In genomic region chr7:69256634-69257081, GRCh38 we compare ENCODE assay signal across 11 cellular contexts.
DNase-seq lines count a peak whose midpoint lies in the region; ATAC-seq and TF ChIP-seq lines count a peak whose summit lies in the region.
"Had no signal": no experiment of that assay in that cellular context is flagged by ENCODE, and none has a peak within 500 bp of the region (broad histone marks: within the 10 kb centered on the region; RNA-seq: fewer than 3 reads in every experiment).

No MANE protein-coding gene starts in this region.

- no peaks in the 10 kb centered on the region for H3K27me3 ChIP-seq in dorsolateral prefrontal cortex

- peaks cover 6% of the 10 kb centered on the region for H3K36me3 Mint-ChIP-seq in glutamatergic neuron (ENCODE audit: unreplicated experiment)
- H3K36me3 Mint-ChIP-seq in natural killer cell treated with Interleukin-12 subunit alpha and Interleukin-12 subunit beta and Interleukin-15 and Interleukin-18, amount 100 ng/mL, for 72 hours: no peaks in the 10 kb centered on the region
- H3K36me3 Mint-ChIP-seq: stimulated activated effector memory CD8-positive, alpha-beta T cell treated with anti-CD3 and anti-CD28 coated beads, Interleukin-12 subunit alpha, Interleukin-12 subunit beta, amount 100 ng/mL, for 72 hours had no signal

- intact Hi-C loops in dorsolateral prefrontal cortex (cut with DNase I): no loop called here

- H3K27ac ChIP-seq in dorsolateral prefrontal cortex: peak overlapping the region in 7 of 59 donors; percentile 6 to 46 (median 26)

- peak; percentile 87 for DNase-seq in AG20443 (ENCODE audit: low spot score)
- DNase-seq in NCI-H2171 treated with DMSO at 0.1 percent for 48 hours (lab: John Stamatoyannopoulos, UW): peak; percentile 84
- DNase-seq in dorsolateral prefrontal cortex: peak in 9 of 10 donors; percentile 35 to 81 (median 57)
- peak in 37 of 56 donors; percentile 1 to 65 (median 14) for DNase-seq in nucleus accumbens (lab: John Stamatoyannopoulos, UW)
- no peak for DNase-seq in putamen (ENCODE audit: low spot score)
- DNase-seq in foreskin melanocyte: no peak
- no peak for DNase-seq in glutamatergic neuron
- no peak for DNase-seq in natural killer cell treated with Interleukin-12 subunit alpha and Interleukin-12 subunit beta and Interleukin-15 and Interleukin-18, amount 100 ng/mL, for 72 hours (ENCODE audit: low spot score)
- DNase-seq: activated CD8-positive, alpha-beta T cell treated with anti-CD3 and anti-CD28 coated beads, Interleukin-2, amount 10 ng/mL, durations not matched to agents 7 days and 5 days; effector memory CD4-positive, alpha-beta T cell had no signal

- TF ChIP-seq CTCF in dorsolateral prefrontal cortex (IDR thresholded peaks at IDR 0.05 in 54 of 56, conservative IDR thresholded peaks at IDR 0.05 in 2 of 56; ENCODE audit: low read depth in 1 of 56, partially characterized antibody in 56 of 56): no peak
- no peak for TF ChIP-seq CTCF in glutamatergic neuron (IDR thresholded peaks at IDR 0.05; ENCODE audit: partially characterized antibody, unreplicated experiment)

- no peak overlapping the region for H3K4me3 Mint-ChIP-seq in glutamatergic neuron (ENCODE audit: unreplicated experiment)
- H3K4me3 Mint-ChIP-seq in natural killer cell treated with Interleukin-12 subunit alpha and Interleukin-12 subunit beta and Interleukin-15 and Interleukin-18, amount 100 ng/mL, for 72 hours: no peak overlapping the region
- H3K4me3 Mint-ChIP-seq: activated CD8-positive, alpha-beta T cell treated with anti-CD3 and anti-CD28 coated beads, Interleukin-2, amount 10 ng/mL, durations not matched to agents 7 days and 5 days; stimulated activated effector memory CD8-positive, alpha-beta T cell treated with anti-CD3 and anti-CD28 coated beads, Interleukin-12 subunit alpha, Interleukin-12 subunit beta, amount 100 ng/mL, for 72 hours had no signal

- H3K4me3 ChIP-seq in dorsolateral prefrontal cortex: peak overlapping the region in 2 of 59 donors; percentile 16 to 26

- peaks cover 2% of the 10 kb centered on the region for H3K4me1 Mint-ChIP-seq in glutamatergic neuron (ENCODE audit: low read depth, unreplicated experiment)
- no peaks in the 10 kb centered on the region for H3K4me1 Mint-ChIP-seq in natural killer cell treated with Interleukin-12 subunit alpha and Interleukin-12 subunit beta and Interleukin-15 and Interleukin-18, amount 100 ng/mL, for 72 hours (ENCODE audit: low read depth in 2 of 2)
- H3K4me1 Mint-ChIP-seq: stimulated activated effector memory CD8-positive, alpha-beta T cell treated with anti-CD3 and anti-CD28 coated beads, Interleukin-12 subunit alpha, Interleukin-12 subunit beta, amount 100 ng/mL, for 72 hours had no signal

- H3K27me3 Mint-ChIP-seq in glutamatergic neuron (ENCODE audit: unreplicated experiment): peaks cover 6% of the 10 kb centered on the region
- H3K27me3 Mint-ChIP-seq in natural killer cell treated with Interleukin-12 subunit alpha and Interleukin-12 subunit beta and Interleukin-15 and Interleukin-18, amount 100 ng/mL, for 72 hours: peaks cover 15 to 23% of the 10 kb centered on the region in 2 donors

- no peak overlapping the region for H3K27ac Mint-ChIP-seq in glutamatergic neuron (ENCODE audit: unreplicated experiment)
- no peak overlapping the region for H3K27ac Mint-ChIP-seq in natural killer cell treated with Interleukin-12 subunit alpha and Interleukin-12 subunit beta and Interleukin-15 and Interleukin-18, amount 100 ng/mL, for 72 hours
- H3K27ac Mint-ChIP-seq: activated CD8-positive, alpha-beta T cell treated with anti-CD3 and anti-CD28 coated beads, Interleukin-2, amount 10 ng/mL, durations not matched to agents 7 days and 5 days; stimulated activated effector memory CD8-positive, alpha-beta T cell treated with anti-CD3 and anti-CD28 coated beads, Interleukin-12 subunit alpha, Interleukin-12 subunit beta, amount 100 ng/mL, for 72 hours had no signal

- ATAC-seq in natural killer cell treated with Interleukin-12 subunit alpha and Interleukin-12 subunit beta and Interleukin-15 and Interleukin-18, amount 100 ng/mL, for 72 hours: no peak
- ATAC-seq: activated CD8-positive, alpha-beta T cell treated with anti-CD3 and anti-CD28 coated beads, Interleukin-2, amount 10 ng/mL, durations not matched to agents 7 days and 5 days; stimulated activated effector memory CD8-positive, alpha-beta T cell treated with anti-CD3 and anti-CD28 coated beads, Interleukin-12 subunit alpha, Interleukin-12 subunit beta, amount 100 ng/mL, for 72 hours had no signal

- peaks cover 2% of the 10 kb centered on the region for H3K9me3 Mint-ChIP-seq in glutamatergic neuron (ENCODE audit: unreplicated experiment)
- peaks cover 6% of the 10 kb centered on the region for H3K9me3 Mint-ChIP-seq in natural killer cell treated with Interleukin-12 subunit alpha and Interleukin-12 subunit beta and Interleukin-15 and Interleukin-18, amount 100 ng/mL, for 72 hours

Comparison
In these comparisons a context has a peak if more than half of its experiments do, and no peak if none do; other contexts are left out.
1. DNase-seq: peak in AG20443 (single experiment), NCI-H2171 treated with DMSO at 0.1 percent for 48 hours (single experiment), dorsolateral prefrontal cortex (9 of 10) and nucleus accumbens (37 of 56); none in putamen (single experiment), foreskin melanocyte (single experiment), glutamatergic neuron (single experiment) and natural killer cell treated with Interleukin-12 subunit alpha and Interleukin-12 subunit beta and Interleukin-15 and Interleukin-18, amount 100 ng/mL, for 72 hours (single experiment).